In genomic region chr21:36989199-36989698, GRCh38 we compare ENCODE assay signal across 8 cellular contexts. TPM values are rescaled to one million over a fixed set of nuclear protein-coding genes. Genes with fewer than 3 reads are reported as not detected.
DNase-seq lines count a peak whose midpoint lies in the region; ATAC-seq and TF ChIP-seq lines count a peak whose summit lies in the region.
"Not testable (repeated sequence)": the region's sequence is repeated elsewhere in the genome, so short reads cannot be mapped to it uniquely, and the experiment has no call there.

No MANE protein-coding gene starts in this region.

- not testable (repeated sequence) for H3K9me2 ChIP-seq in SK-N-SH; neural cell (ENCODE audit: insufficient read depth, low read length)

- CTCF ChIA-PET in SK-N-SH (lab: Yijun Ruan, JAX) = interaction anchor here (0.6 to 4.4 kb wide), 25 partner anchors 10 to 534 kb away, joined by 3 to 38 read pairs (median 5); partner anchors contain the start of genes HLCS and RIPPLY3

- not testable (repeated sequence) for ATAC-seq in activated naive CD8-positive, alpha-beta T cell treated with anti-CD3 and anti-CD28 coated beads, Interleukin-2, amount 50 U/mL, for 24 hours

- not testable (repeated sequence) for H3F3A ChIP-seq in SK-N-SH (replicated peaks; ENCODE audit: insufficient read depth); neural cell (ENCODE audit: insufficient read depth, low read length, poor library complexity, severe bottlenecking)

- peak overlapping the region; percentile 98 for H2AFZ ChIP-seq in SK-N-SH (ENCODE audit: low read depth)
- H2AFZ ChIP-seq in neural cell (ENCODE audit: low read depth, low read length) = not testable (repeated sequence)

- POLR2A ChIA-PET in SK-N-SH (lab: Yijun Ruan, JAX) = interaction anchor here (0.6 to 1.7 kb wide), 4 partner anchors 11 to 23 kb away, joined by 4 to 10 read pairs (median 9); partner anchors contain the start of genes HLCS and RIPPLY3

- peak overlapping the region; percentile 77 for H3K4me2 ChIP-seq in SK-N-SH
- H3K4me2 ChIP-seq in neural cell (ENCODE audit: low read length) = not testable (repeated sequence)

- H3K36me3 Mint-ChIP-seq in activated naive CD8-positive, alpha-beta T cell treated with anti-CD3 and anti-CD28 coated beads, Interleukin-2, amount 50 U/mL, for 24 hours (ENCODE audit: low read depth) = not testable (repeated sequence)

- peak overlapping the region; percentile 81 for H3K4me3 Mint-ChIP-seq in activated naive CD8-positive, alpha-beta T cell treated with anti-CD3 and anti-CD28 coated beads, Interleukin-2, amount 50 U/mL, for 24 hours

- H4K20me1 ChIP-seq in SK-N-SH (ENCODE audit: insufficient read depth); neural cell (ENCODE audit: insufficient read depth): not testable (repeated sequence)

- not testable (repeated sequence) for H3K9me3 ChIP-seq in BE2C; SK-N-SH; endocrine pancreas (ENCODE audit: control insufficient read depth, low read length); iPS-18c (ENCODE audit: control insufficient read depth, insufficient read depth, low read length); neural cell (ENCODE audit: low read length); stomach

- H3K79me2 ChIP-seq in SK-N-SH (ENCODE audit: insufficient read depth); neural cell (replicated peaks; ENCODE audit: insufficient read depth, low read length): not testable (repeated sequence)

- not testable (repeated sequence) for DNase-seq in BE2C; HL-60 (ENCODE audit: low read depth in 1 of 2, low spot score in 1 of 2); SK-N-SH; activated naive CD8-positive, alpha-beta T cell treated with anti-CD3 and anti-CD28 coated beads, Interleukin-2, amount 50 U/mL, for 24 hours; stomach

- not testable (repeated sequence) for H3K27me3 ChIP-seq in BE2C; HL-60 (ENCODE audit: insufficient read depth, poor library complexity, severe bottlenecking); SK-N-SH (ENCODE audit: insufficient read depth); endocrine pancreas (ENCODE audit: control insufficient read depth, insufficient read depth, low read length); neural cell (ENCODE audit: insufficient read depth, low read depth, low read length); stomach

- H3K9ac ChIP-seq in SK-N-SH (peak overlapping the region; percentile 78), endocrine pancreas (ENCODE audit: control insufficient read depth, insufficient read depth, low read length) (peak overlapping the region; percentile 60), neural cell (ENCODE audit: low read length) (peak overlapping the region; percentile 79)

- TF ChIP-seq EP300 in SK-N-SH (IDR thresholded peaks at IDR 0.05; ENCODE audit: borderline replicate concordance in 1 of 2, low read depth in 1 of 2, low read length in 1 of 2); neural cell (conservative IDR thresholded peaks at IDR 0.05; ENCODE audit: poor library complexity, severe bottlenecking); stomach (IDR thresholded peaks at IDR 0.05): not testable (repeated sequence)

- intact Hi-C loops in stomach (cut with DNase I; ENCODE audit: low total_unique reads) = not testable (repeated sequence)

- not testable (repeated sequence) for TF ChIP-seq POLR2A in stomach (IDR thresholded peaks at IDR 0.05)

- H3K4me1 ChIP-seq in BE2C; endocrine pancreas (ENCODE audit: control insufficient read depth, insufficient read depth, low read length): not testable (repeated sequence)
- peaks cover 4 to 14% of the 10 kb centered on the region in 2 experiments; a peak in 2 of 4 replicates for H3K4me1 ChIP-seq in SK-N-SH (ENCODE audit: control insufficient read depth in 1 of 2, insufficient read depth in 2 of 2, low read depth in 1 of 2, low read length in 1 of 2)
- H3K4me1 ChIP-seq in stomach = peaks cover 6 to 20% (median 16%) of the 10 kb centered on the region in 4 donors

- H3K4me3 ChIP-seq in BE2C (ENCODE audit: low read depth, low read length) = peak overlapping the region; percentile 57
- peak overlapping the region; percentile 42 for H3K4me3 ChIP-seq in HL-60 (replicated peaks; ENCODE audit: insufficient read depth, low read length)
- peak overlapping the region; percentile 46 to 71 for H3K4me3 ChIP-seq in SK-N-SH (ENCODE audit: low read depth in 2 of 2, low read length in 1 of 2)
- H3K4me3 ChIP-seq in endocrine pancreas (ENCODE audit: control insufficient read depth, insufficient read depth, low read length) = not testable (repeated sequence)
- H3K4me3 ChIP-seq in iPS-18c (ENCODE audit: insufficient read depth, low read depth, low read length) = peak overlapping the region; percentile 72
- peak overlapping the region; percentile 74 for H3K4me3 ChIP-seq in neural cell (ENCODE audit: low read length)
- peak overlapping the region; percentile 52 to 66 (median 60) for H3K4me3 ChIP-seq in stomach

- H3K27ac ChIP-seq in HL-60 (replicated peaks) = peak overlapping the region; percentile 79
- peak overlapping the region; percentile 68 to 86 for H3K27ac ChIP-seq in SK-N-SH (ENCODE audit: low read depth in 2 of 2, low read length in 1 of 2)
- peak overlapping the region; percentile 77 for H3K27ac ChIP-seq in neural cell (ENCODE audit: low read length)
- H3K27ac ChIP-seq in stomach = peak overlapping the region; percentile 89 to 96 (median 93)

- peaks cover 38% of the 10 kb centered on the region for H3K4me1 Mint-ChIP-seq in activated naive CD8-positive, alpha-beta T cell treated with anti-CD3 and anti-CD28 coated beads, Interleukin-2, amount 50 U/mL, for 24 hours

- not testable (repeated sequence) for TF ChIP-seq RAD21 in SK-N-SH (IDR thresholded peaks at IDR 0.05; ENCODE audit: low read length); neural cell (conservative IDR thresholded peaks at IDR 0.05)

- 44% methylated on average over 22 of the region's 22 CpGs for WGBS in SK-N-SH (ENCODE audit: low lambda C conversion rate)
- 41 to 45% (median 44%) methylated on average over 22 of the region's 22 CpGs for WGBS in stomach, 5 donors

- not testable (repeated sequence) for H3K36me3 ChIP-seq in BE2C; SK-N-SH (replicated peaks in 1 of 2; ENCODE audit: control insufficient read depth in 1 of 2, insufficient read depth in 2 of 2, low read length in 1 of 2); endocrine pancreas (ENCODE audit: control insufficient read depth, insufficient read depth, low read length); neural cell (ENCODE audit: insufficient read depth, low read length); stomach

- peak overlapping the region; percentile 60 for H3K27ac Mint-ChIP-seq in activated naive CD8-positive, alpha-beta T cell treated with anti-CD3 and anti-CD28 coated beads, Interleukin-2, amount 50 U/mL, for 24 hours

- H3K9me3 Mint-ChIP-seq in activated naive CD8-positive, alpha-beta T cell treated with anti-CD3 and anti-CD28 coated beads, Interleukin-2, amount 50 U/mL, for 24 hours = not testable (repeated sequence)

- not testable (repeated sequence) for TF ChIP-seq CTCF in BE2C (IDR thresholded peaks at IDR 0.05; ENCODE audit: low read depth, low read length); HL-60 (IDR thresholded peaks at IDR 0.05; ENCODE audit: insufficient read depth, low read length); SK-N-SH (IDR thresholded peaks at IDR 0.05); neural cell (IDR thresholded peaks at IDR 0.05; ENCODE audit: poor library complexity, severe bottlenecking); stomach (IDR thresholded peaks at IDR 0.05)

- H3K27me3 Mint-ChIP-seq in activated naive CD8-positive, alpha-beta T cell treated with anti-CD3 and anti-CD28 coated beads, Interleukin-2, amount 50 U/mL, for 24 hours = not testable (repeated sequence)

RNA-seq across cellular contexts. Expression of gene RIPPLY3, which starts 17.3 kb away (rescaled TPM):
- polyA plus RNA-seq in BE2C (2012; ENCODE audit: insufficient read depth, insufficient read length, low read depth) = not detected
- polyA plus RNA-seq in SK-N-SH (2012; rRNA removed) (0.03 TPM in 2 replicates), neural cell (0.24 and 0.76 TPM in 2 replicates), stomach (under 1 TPM in 2 of 3 donors, not detected in 1; 0.56 to 0.65 TPM)
- polyA plus RNA-seq in SK-N-SH (2012; cell fraction: cytosol; rRNA removed) = 0.04 and 0.07 TPM in 2 replicates
- polyA plus RNA-seq in SK-N-SH (2012; cell fraction: nucleus; rRNA removed) = 0.12 TPM in 1 of 2 replicates, not detected in the other
- polyA minus RNA-seq in neural cell = 0.35 TPM in 1 of 2 replicates, not detected in the other
- under 1 TPM in 2 of 5 donors, not detected in 3; 0.18 to 0.43 TPM for total RNA-seq in stomach

RNA-seq across cellular contexts. Expression of gene HLCS, which starts 22.8 kb away (rescaled TPM):
- 8.8 TPM for polyA plus RNA-seq in BE2C (2012; ENCODE audit: insufficient read depth, insufficient read length, low read depth)
- polyA plus RNA-seq in SK-N-SH (2012; rRNA removed) (13.0 and 17.7 TPM in 2 replicates), neural cell (11.5 and 12.1 TPM in 2 replicates), stomach (1 to 10 TPM; 2.3 to 4.8 (median 3.5) TPM)
- 12.7 and 13.7 TPM in 2 replicates for polyA plus RNA-seq in SK-N-SH (2012; cell fraction: cytosol; rRNA removed)
- 18.3 and 28.2 TPM in 2 replicates for polyA plus RNA-seq in SK-N-SH (2012; cell fraction: nucleus; rRNA removed)
- polyA minus RNA-seq in neural cell = 30.7 and 41.8 TPM in 2 replicates
- 10 to 100 TPM; 12.5 to 35.1 (median 18.1) TPM for total RNA-seq in stomach
